Comparison of ENCODE assay signal across 21 cellular contexts in genomic region chr20:24297928-24298327, GRCh38.
DNase-seq lines count a peak whose midpoint lies in the region; ATAC-seq, FAIRE-seq and TF ChIP-seq lines count a peak whose summit lies in the region.
"Had no signal": no experiment of that assay in that cellular context is flagged by ENCODE, and none has a peak within 500 bp of the region (broad histone marks: within the 10 kb centered on the region; RNA-seq: fewer than 3 reads in every experiment).

No MANE protein-coding gene starts in this region.

- H4K20me1 ChIP-seq in GM23338 (replicated peaks; ENCODE audit: insufficient read depth) (no peaks in the 10 kb centered on the region), H1 (replicated peaks in 1 of 2; ENCODE audit: control insufficient read depth in 1 of 2, insufficient read depth in 2 of 2, low read length in 2 of 2) (no peaks in the 10 kb centered on the region), neural progenitor cell (ENCODE audit: low read depth) (no peaks in the 10 kb centered on the region)

- 83% methylated on average over 4 of the region's 4 CpGs; no CpG with 5 or more reads in 1 of the 2 experiments for WGBS in H1 (ENCODE audit: extremely low coverage in 1 of 2, insufficient coverage in 1 of 2, insufficient read length in 1 of 2, insufficient replicate concordance in 2 of 2, low coverage in 1 of 2, low lambda C conversion rate in 2 of 2, missing lambda C conversion rate in 1 of 2), 2 experiments

- H3K27ac Mint-ChIP-seq in GM23338 (no peak overlapping the region), neural progenitor cell (no peak overlapping the region)
- H3K27ac Mint-ChIP-seq: CD4-positive, CD25-positive, alpha-beta regulatory T cell; CD8-positive, alpha-beta memory T cell had no signal

- no peaks in the 10 kb centered on the region for H3K23me2 ChIP-seq in H1 (ENCODE audit: low read depth, low read length)

- peaks cover 4% of the 10 kb centered on the region; the same call in 1 of the 2 replicates for H3K9me2 ChIP-seq in GM23338 (ENCODE audit: insufficient read depth)

- 0 out of 2 replicates have a peak overlapping the region, but pooled peaks have one; percentile 38 for H2BK20ac ChIP-seq in H1 (ENCODE audit: low read length)

- no peak overlapping the region for H2BK120ac ChIP-seq in H1 (replicated peaks; ENCODE audit: low read depth, low read length)

- H3F3A ChIP-seq in GM23338 (replicated peaks; ENCODE audit: low read depth) (no peaks in the 10 kb centered on the region), neural progenitor cell (ENCODE audit: low read depth) (no peaks in the 10 kb centered on the region)

- no peak for TF ChIP-seq POLR2A in H1 (IDR thresholded peaks at IDR 0.05; ENCODE audit: control extremely low read depth in 1 of 2, low read depth in 2 of 2, low read length in 2 of 2)

- no peak overlapping the region for H4K5ac ChIP-seq in H1 (ENCODE audit: insufficient read length, low read depth, low read length)

- H3K9me3 ChIP-seq in H1 (ENCODE audit: insufficient read depth in 2 of 2, low read depth in 1 of 2, low read length in 1 of 2) (no peaks in the 10 kb centered on the region), neural progenitor cell (ENCODE audit: low read depth) (no peaks in the 10 kb centered on the region)
- H3K9me3 ChIP-seq: Caco-2 had no signal

- no peak overlapping the region for H3K56ac ChIP-seq in H1 (replicated peaks; ENCODE audit: insufficient read length, low read depth, low read length)

- no peak overlapping the region for H3K4me3 Mint-ChIP-seq in GM23338
- H3K4me3 Mint-ChIP-seq in neural progenitor cell, result no peak overlapping the region
- H3K4me3 Mint-ChIP-seq: CD4-positive, CD25-positive, alpha-beta regulatory T cell; CD8-positive, alpha-beta memory T cell; H9 had no signal

- H3K4ac ChIP-seq in H1 (replicated peaks; ENCODE audit: insufficient read length, low read depth, low read length), result no peak overlapping the region

- H3K36me3 ChIP-seq in GM23338 (ENCODE audit: insufficient read depth) (no peaks in the 10 kb centered on the region), H1 (ENCODE audit: control insufficient read depth in 2 of 4, insufficient read depth in 4 of 4, low read length in 3 of 4) (no peaks in the 10 kb centered on the region), neural progenitor cell (no peaks in the 10 kb centered on the region)

- H3K36me3 Mint-ChIP-seq in GM23338 (ENCODE audit: low read depth) (no peaks in the 10 kb centered on the region), neural progenitor cell (no peaks in the 10 kb centered on the region)
- H3K36me3 Mint-ChIP-seq: CD4-positive, CD25-positive, alpha-beta regulatory T cell; CD8-positive, alpha-beta memory T cell had no signal

- H3K27me3 ChIP-seq in GM23338 (ENCODE audit: insufficient read depth) (no peaks in the 10 kb centered on the region), H1 (replicated peaks in 1 of 4; ENCODE audit: control insufficient read depth in 3 of 4, extremely low read depth in 1 of 4, insufficient read depth in 3 of 4, low read length in 3 of 4) (no peaks in the 10 kb centered on the region), neural progenitor cell (no peaks in the 10 kb centered on the region)

- no peak overlapping the region for H2BK12ac ChIP-seq in H1 (ENCODE audit: low read depth, low read length)

- H3K14ac ChIP-seq in H1 (ENCODE audit: insufficient read length), result no peak overlapping the region

- no peak for TF ChIP-seq EP300 in H1 (IDR thresholded peaks at IDR 0.05; ENCODE audit: borderline replicate concordance in 1 of 2, low read depth in 2 of 2, low read length in 2 of 2)

- peak overlapping the region; percentile 19; the same call in 1 of the 2 replicates for H3K4me2 ChIP-seq in GM23338
- no peak overlapping the region for H3K4me2 ChIP-seq in H1 (ENCODE audit: insufficient read depth in 1 of 2, low read depth in 2 of 2, low read length in 2 of 2)
- no peak overlapping the region for H3K4me2 ChIP-seq in neural progenitor cell

- FAIRE-seq in H1 (lab: Jason Lieb, UNC), result peak; percentile 7
- FAIRE-seq: D721Med, G401.6, GM12891, K562 had no signal

- TF ChIP-seq CTCF in GM23338 (conservative IDR thresholded peaks at IDR 0.05; ENCODE audit: low read depth in 2 of 2) (no peak), H1 (IDR thresholded peaks at IDR 0.05; ENCODE audit: control extremely low read depth in 1 of 3, insufficient read depth in 1 of 3, low read depth in 1 of 3, low read length in 3 of 3) (no peak), neural progenitor cell (IDR thresholded peaks at IDR 0.05) (no peak)

- H3K4me1 ChIP-seq in GM23338 (ENCODE audit: insufficient read depth) (0 out of 2 replicates have a peak, but pooled peaks cover 16% of the 10 kb centered on the region), H1 (replicated peaks in 1 of 4; ENCODE audit: control insufficient read depth in 3 of 4, insufficient read depth in 4 of 4, low read length in 3 of 4) (peaks cover 0 to 3% (median 0%) of the 10 kb centered on the region in 4 experiments; a peak in 1 of 7 replicates), neural progenitor cell (no peaks in the 10 kb centered on the region)
- H3K4me1 ChIP-seq: Caco-2 had no signal

- H3K79me2 ChIP-seq in GM23338 (replicated peaks; ENCODE audit: insufficient read depth) (no peaks in the 10 kb centered on the region), H1 (ENCODE audit: control insufficient read depth in 1 of 2, insufficient read depth in 2 of 2, low read length in 2 of 2) (no peaks in the 10 kb centered on the region), neural progenitor cell (ENCODE audit: low read depth) (no peaks in the 10 kb centered on the region)

- H3K23ac ChIP-seq in H1 (ENCODE audit: insufficient read length), result no peak overlapping the region

- peak; percentile 5 for DNase-seq in NCI-H1694 (lab: John Stamatoyannopoulos, UW)
- DNase-seq in NCI-H1694 treated with DMSO at 0.1 percent for 48 hours (lab: John Stamatoyannopoulos, UW), result no peak
- DNase-seq in GM23338 (ENCODE audit: low spot score), result peak; percentile 31
- no peak for DNase-seq in H1 (ENCODE audit: low read depth in 1 of 2, low spot score in 2 of 2)
- peak; percentile 9 for DNase-seq in neural progenitor cell (ENCODE audit: low spot score)
- no peak for DNase-seq in T-helper 1 cell
- DNase-seq in nucleus accumbens (lab: John Stamatoyannopoulos, UW), result no peak
- DNase-seq: C1 segment of cervical spinal cord; Caco-2; CD4-positive, CD25-positive, alpha-beta regulatory T cell; CD8-positive, alpha-beta memory T cell; GOT3; H9; IMR-90 had no signal

- no peaks in the 10 kb centered on the region for H3K79me1 ChIP-seq in H1 (ENCODE audit: low read depth, low read length)

- H3K18ac ChIP-seq in H1 (ENCODE audit: extremely low read depth, low read length), result no peak overlapping the region

- H2BK15ac ChIP-seq in H1 (ENCODE audit: low read length), result no peak overlapping the region

- no peak overlapping the region; the same call in 1 of the 2 replicates for H2AK5ac ChIP-seq in H1 (ENCODE audit: low read depth, low read length)

- no peak overlapping the region for H4K8ac ChIP-seq in H1 (ENCODE audit: extremely low read depth, insufficient read depth, low read length)

- H3K4me3 ChIP-seq in GM23338, result no peak overlapping the region
- no peak overlapping the region for H3K4me3 ChIP-seq in H1 (ENCODE audit: extremely low read depth in 1 of 4, insufficient read depth in 2 of 4, low read depth in 3 of 4, low read length in 4 of 4)
- H3K4me3 ChIP-seq in neural progenitor cell, result no peak overlapping the region
- H3K4me3 ChIP-seq: K562 had no signal

- H2AFZ ChIP-seq in GM23338 (no peak overlapping the region), H1 (ENCODE audit: low read length) (no peak overlapping the region), neural progenitor cell (replicated peaks) (no peak overlapping the region)

- no peak overlapping the region; the same call in 1 of the 2 replicates for H2BK5ac ChIP-seq in H1 (ENCODE audit: low read depth, low read length)

- H4K91ac ChIP-seq in H1 (replicated peaks; ENCODE audit: insufficient read length, low read length), result no peak overlapping the region

- H3K9me3 Mint-ChIP-seq in GM23338 (no peaks in the 10 kb centered on the region; the same call in 2 of the 3 replicates), neural progenitor cell (no peaks in the 10 kb centered on the region)
- H3K9me3 Mint-ChIP-seq: CD8-positive, alpha-beta memory T cell; H9 had no signal

- H3K9ac ChIP-seq in H1 (replicated peaks in 1 of 4; ENCODE audit: extremely low read depth in 1 of 4, low read depth in 3 of 4, low read length in 3 of 4) (no peak overlapping the region), neural progenitor cell (no peak overlapping the region)

- H3K27ac ChIP-seq in GM23338 (ENCODE audit: low read depth) (no peak overlapping the region), H1 (ENCODE audit: low read depth, low read length) (no peak overlapping the region), neural progenitor cell (no peak overlapping the region)
- H3K27ac ChIP-seq: 22Rv1, HL-60 had no signal

- CTCF ChIA-PET in H1 (lab: Charles Lee; ENCODE audit: partially characterized antibody), result no interaction called here

- ATAC-seq in GM23338 (peak; percentile 53), HG03097 (IDR thresholded peaks at IDR 0.05; ENCODE audit: low FRiP score, unreplicated experiment) (no peak)
- ATAC-seq: K562 had no signal

- no peak for TF ChIP-seq RAD21 in H1 (IDR thresholded peaks at IDR 0.05 in 1 of 2, conservative IDR thresholded peaks at IDR 0.05 in 1 of 2; ENCODE audit: low read depth in 2 of 2, low read length in 2 of 2)

- POLR2A ChIA-PET in H1 (lab: Charles Lee; ENCODE audit: partially characterized antibody), result no interaction called here

- H3K27me3 Mint-ChIP-seq in GM23338 (ENCODE audit: insufficient read depth, low read depth, poor library complexity) (no peaks in the 10 kb centered on the region), neural progenitor cell (ENCODE audit: insufficient read depth, low read depth) (peaks cover 5% of the 10 kb centered on the region)

- peaks cover 16% of the 10 kb centered on the region for H3K4me1 Mint-ChIP-seq in GM23338
- H3K4me1 Mint-ChIP-seq in neural progenitor cell, result peaks cover 16% of the 10 kb centered on the region
- H3K4me1 Mint-ChIP-seq: CD4-positive, CD25-positive, alpha-beta regulatory T cell; CD8-positive, alpha-beta memory T cell had no signal

TF ChIP-seq in H1, 55 proteins besides CTCF, POLR2A, EP300 and RAD21 (continues in another document):
- TF ChIP-seq BRCA1 (IDR thresholded peaks at IDR 0.05; ENCODE audit: low read depth, low read length), result no peak
- TF ChIP-seq E2F6 (IDR thresholded peaks at IDR 0.05), result no peak
- TF ChIP-seq SRF (IDR thresholded peaks at IDR 0.05; ENCODE audit: low read depth, low read length), result no peak
- no peak for TF ChIP-seq CHD1 (IDR thresholded peaks at IDR 0.05; ENCODE audit: low read depth, low read length)
- TF ChIP-seq FOSL1 (IDR thresholded peaks at IDR 0.05; ENCODE audit: insufficient read depth, low read depth, low read length), result no peak
- TF ChIP-seq KDM5A (IDR thresholded peaks at IDR 0.05; ENCODE audit: low read length), result no peak
- TF ChIP-seq CREB1 (IDR thresholded peaks at IDR 0.05), result no peak

Comparison
In these comparisons a context has a peak if more than half of its experiments do, and no peak if none do; other contexts are left out.
1. DNase-seq: peak in NCI-H1694 (single experiment), GM23338 (single experiment) and neural progenitor cell (single experiment); none in NCI-H1694 treated with DMSO at 0.1 percent for 48 hours (single experiment), H1 (0 of 2), T-helper 1 cell (0 of 5) and nucleus accumbens (0 of 56).